Comparison of ENCODE assay signal across 1 cellular context in the genomic region with DNA sequence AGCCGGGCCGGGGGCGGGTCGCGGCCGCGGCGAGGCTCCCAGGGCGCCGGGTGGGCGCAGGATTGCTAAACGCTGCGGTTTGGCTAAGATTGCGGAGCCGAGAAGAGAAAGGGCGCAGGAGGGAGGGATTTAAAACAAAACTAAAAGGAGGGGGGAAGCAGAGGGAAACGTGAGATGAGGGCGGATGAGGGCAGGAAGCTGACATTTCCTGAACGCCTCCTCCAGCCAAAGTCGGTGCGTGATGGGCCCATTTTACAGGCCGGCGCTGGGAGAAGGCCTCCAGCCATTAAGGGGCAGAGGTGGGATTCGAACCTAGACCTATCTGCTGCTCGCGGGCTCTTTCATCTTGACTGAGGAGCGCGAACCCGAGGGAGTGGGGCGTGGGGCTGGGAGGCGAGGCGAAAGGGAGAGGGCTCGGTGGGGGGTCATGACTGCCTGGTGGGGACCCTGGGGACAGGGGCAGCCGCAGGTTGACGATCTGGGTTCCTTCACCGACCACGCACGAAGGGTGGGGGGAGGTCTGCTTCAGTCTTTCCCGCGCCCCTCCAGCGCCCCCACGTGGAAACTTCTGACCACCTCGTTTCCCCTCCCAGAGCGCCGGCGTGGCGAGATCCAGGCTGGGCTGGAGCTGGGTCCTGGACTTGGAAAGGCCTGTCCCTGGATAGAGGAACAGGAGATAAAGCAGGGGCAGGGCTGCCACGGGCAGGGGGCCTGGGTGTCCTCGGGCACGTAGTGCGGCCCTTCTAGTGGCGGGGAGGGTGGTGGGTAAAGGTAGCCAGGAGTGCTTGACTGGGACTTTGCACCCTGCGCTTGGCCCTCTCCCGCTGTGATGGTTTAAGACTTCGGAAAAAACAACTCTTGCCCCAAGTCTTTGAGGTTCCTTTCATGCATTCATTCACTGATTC.
A peak's percentile ranks its signal among the peaks of the same experiment; 100 is the strongest.
TF ChIP-seq lines count a peak whose summit lies in the region.

No MANE protein-coding gene starts in this region.

TF ChIP-seq in K562, 482 proteins besides CTCF, POLR2A, EP300 and RAD21 (continued from another document and continues in another):
- TF ChIP-seq, protein P1, sequence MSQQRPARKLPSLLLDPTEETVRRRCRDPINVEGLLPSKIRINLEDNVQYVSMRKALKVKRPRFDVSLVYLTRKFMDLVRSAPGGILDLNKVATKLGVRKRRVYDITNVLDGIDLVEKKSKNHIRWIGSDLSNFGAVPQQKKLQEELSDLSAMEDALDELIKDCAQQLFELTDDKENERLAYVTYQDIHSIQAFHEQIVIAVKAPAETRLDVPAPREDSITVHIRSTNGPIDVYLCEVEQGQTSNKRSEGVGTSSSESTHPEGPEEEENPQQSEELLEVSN (IDR thresholded peaks at IDR 0.05; ENCODE audit: borderline replicate concordance in 1 of 2, extremely low read depth in 1 of 2, insufficient read depth in 1 of 2, insufficient read length in 1 of 2, low read depth in 1 of 2, low read length in 1 of 2, poor library complexity in 1 of 2, severe bottlenecking in 1 of 2) = peak; percentile 66 to 74
- TF ChIP-seq, protein P2, sequence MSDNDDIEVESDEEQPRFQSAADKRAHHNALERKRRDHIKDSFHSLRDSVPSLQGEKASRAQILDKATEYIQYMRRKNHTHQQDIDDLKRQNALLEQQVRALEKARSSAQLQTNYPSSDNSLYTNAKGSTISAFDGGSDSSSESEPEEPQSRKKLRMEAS (CRISPR knock-in tag; IDR thresholded peaks at IDR 0.05) = peak; percentile 47; the same call in 1 of the 2 replicates
- TF ChIP-seq MAZ (CRISPR knock-in tag; conservative IDR thresholded peaks at IDR 0.05 in 1 of 2, IDR thresholded peaks at IDR 0.05 in 1 of 2) (peak; percentile 66 to 88), MYBL2 (IDR thresholded peaks at IDR 0.05; ENCODE audit: low read depth) (no peak), MYBL2 (CRISPR knock-in tag; IDR thresholded peaks at IDR 0.05; ENCODE audit: borderline replicate concordance) (no peak), MYC (IDR thresholded peaks at IDR 0.05; ENCODE audit: low read depth, low read length) (peak; percentile 57), MYC (CRISPR knock-in tag; IDR thresholded peaks at IDR 0.05; ENCODE audit: borderline replicate concordance, low read depth) (0 out of 2 replicates have a peak, but pooled peaks have one; percentile 50), NCOA2 (IDR thresholded peaks at IDR 0.05; ENCODE audit: partially characterized antibody in 2 of 2) (no peak), ATF7 (IDR thresholded peaks at IDR 0.05) (0 out of 2 replicates have a peak, but pooled peaks have one; percentile 26), L3MBTL2 (IDR thresholded peaks at IDR 0.05) (peak; percentile 44; the same call in 1 of the 2 replicates), POLR2G (IDR thresholded peaks at IDR 0.05; ENCODE audit: low read depth, low read length) (peak; percentile 71), BRD9 (IDR thresholded peaks at IDR 0.05; ENCODE audit: low read depth, partially characterized antibody) (peak; percentile 63), KDM5B (IDR thresholded peaks at IDR 0.05; ENCODE audit: insufficient replicate concordance, low read depth, low read length) (peak; percentile 26), ILK (tag; IDR thresholded peaks at IDR 0.05; ENCODE audit: borderline replicate concordance, low read depth) (no peak), MCM7 (IDR thresholded peaks at IDR 0.05) (no peak)
- TF ChIP-seq, protein P3, sequence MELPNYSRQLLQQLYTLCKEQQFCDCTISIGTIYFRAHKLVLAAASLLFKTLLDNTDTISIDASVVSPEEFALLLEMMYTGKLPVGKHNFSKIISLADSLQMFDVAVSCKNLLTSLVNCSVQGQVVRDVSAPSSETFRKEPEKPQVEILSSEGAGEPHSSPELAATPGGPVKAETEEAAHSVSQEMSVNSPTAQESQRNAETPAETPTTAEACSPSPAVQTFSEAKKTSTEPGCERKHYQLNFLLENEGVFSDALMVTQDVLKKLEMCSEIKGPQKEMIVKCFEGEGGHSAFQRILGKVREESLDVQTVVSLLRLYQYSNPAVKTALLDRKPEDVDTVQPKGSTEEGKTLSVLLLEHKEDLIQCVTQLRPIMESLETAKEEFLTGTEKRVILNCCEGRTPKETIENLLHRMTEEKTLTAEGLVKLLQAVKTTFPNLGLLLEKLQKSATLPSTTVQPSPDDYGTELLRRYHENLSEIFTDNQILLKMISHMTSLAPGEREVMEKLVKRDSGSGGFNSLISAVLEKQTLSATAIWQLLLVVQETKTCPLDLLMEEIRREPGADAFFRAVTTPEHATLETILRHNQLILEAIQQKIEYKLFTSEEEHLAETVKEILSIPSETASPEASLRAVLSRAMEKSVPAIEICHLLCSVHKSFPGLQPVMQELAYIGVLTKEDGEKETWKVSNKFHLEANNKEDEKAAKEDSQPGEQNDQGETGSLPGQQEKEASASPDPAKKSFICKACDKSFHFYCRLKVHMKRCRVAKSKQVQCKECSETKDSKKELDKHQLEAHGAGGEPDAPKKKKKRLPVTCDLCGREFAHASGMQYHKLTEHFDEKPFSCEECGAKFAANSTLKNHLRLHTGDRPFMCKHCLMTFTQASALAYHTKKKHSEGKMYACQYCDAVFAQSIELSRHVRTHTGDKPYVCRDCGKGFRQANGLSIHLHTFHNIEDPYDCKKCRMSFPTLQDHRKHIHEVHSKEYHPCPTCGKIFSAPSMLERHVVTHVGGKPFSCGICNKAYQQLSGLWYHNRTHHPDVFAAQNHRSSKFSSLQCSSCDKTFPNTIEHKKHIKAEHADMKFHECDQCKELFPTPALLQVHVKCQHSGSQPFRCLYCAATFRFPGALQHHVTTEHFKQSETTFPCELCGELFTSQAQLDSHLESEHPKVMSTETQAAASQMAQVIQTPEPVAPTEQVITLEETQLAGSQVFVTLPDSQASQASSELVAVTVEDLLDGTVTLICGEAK (IDR thresholded peaks at IDR 0.05) = peak; percentile 37
- TF ChIP-seq, protein P3 (CRISPR knock-in tag; IDR thresholded peaks at IDR 0.05) = no peak
- TF ChIP-seq, protein P4, sequence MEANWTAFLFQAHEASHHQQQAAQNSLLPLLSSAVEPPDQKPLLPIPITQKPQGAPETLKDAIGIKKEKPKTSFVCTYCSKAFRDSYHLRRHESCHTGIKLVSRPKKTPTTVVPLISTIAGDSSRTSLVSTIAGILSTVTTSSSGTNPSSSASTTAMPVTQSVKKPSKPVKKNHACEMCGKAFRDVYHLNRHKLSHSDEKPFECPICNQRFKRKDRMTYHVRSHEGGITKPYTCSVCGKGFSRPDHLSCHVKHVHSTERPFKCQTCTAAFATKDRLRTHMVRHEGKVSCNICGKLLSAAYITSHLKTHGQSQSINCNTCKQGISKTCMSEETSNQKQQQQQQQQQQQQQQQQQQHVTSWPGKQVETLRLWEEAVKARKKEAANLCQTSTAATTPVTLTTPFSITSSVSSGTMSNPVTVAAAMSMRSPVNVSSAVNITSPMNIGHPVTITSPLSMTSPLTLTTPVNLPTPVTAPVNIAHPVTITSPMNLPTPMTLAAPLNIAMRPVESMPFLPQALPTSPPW (CRISPR knock-in tag; IDR thresholded peaks at IDR 0.05) = peak; percentile 62
- TF ChIP-seq, protein P5, sequence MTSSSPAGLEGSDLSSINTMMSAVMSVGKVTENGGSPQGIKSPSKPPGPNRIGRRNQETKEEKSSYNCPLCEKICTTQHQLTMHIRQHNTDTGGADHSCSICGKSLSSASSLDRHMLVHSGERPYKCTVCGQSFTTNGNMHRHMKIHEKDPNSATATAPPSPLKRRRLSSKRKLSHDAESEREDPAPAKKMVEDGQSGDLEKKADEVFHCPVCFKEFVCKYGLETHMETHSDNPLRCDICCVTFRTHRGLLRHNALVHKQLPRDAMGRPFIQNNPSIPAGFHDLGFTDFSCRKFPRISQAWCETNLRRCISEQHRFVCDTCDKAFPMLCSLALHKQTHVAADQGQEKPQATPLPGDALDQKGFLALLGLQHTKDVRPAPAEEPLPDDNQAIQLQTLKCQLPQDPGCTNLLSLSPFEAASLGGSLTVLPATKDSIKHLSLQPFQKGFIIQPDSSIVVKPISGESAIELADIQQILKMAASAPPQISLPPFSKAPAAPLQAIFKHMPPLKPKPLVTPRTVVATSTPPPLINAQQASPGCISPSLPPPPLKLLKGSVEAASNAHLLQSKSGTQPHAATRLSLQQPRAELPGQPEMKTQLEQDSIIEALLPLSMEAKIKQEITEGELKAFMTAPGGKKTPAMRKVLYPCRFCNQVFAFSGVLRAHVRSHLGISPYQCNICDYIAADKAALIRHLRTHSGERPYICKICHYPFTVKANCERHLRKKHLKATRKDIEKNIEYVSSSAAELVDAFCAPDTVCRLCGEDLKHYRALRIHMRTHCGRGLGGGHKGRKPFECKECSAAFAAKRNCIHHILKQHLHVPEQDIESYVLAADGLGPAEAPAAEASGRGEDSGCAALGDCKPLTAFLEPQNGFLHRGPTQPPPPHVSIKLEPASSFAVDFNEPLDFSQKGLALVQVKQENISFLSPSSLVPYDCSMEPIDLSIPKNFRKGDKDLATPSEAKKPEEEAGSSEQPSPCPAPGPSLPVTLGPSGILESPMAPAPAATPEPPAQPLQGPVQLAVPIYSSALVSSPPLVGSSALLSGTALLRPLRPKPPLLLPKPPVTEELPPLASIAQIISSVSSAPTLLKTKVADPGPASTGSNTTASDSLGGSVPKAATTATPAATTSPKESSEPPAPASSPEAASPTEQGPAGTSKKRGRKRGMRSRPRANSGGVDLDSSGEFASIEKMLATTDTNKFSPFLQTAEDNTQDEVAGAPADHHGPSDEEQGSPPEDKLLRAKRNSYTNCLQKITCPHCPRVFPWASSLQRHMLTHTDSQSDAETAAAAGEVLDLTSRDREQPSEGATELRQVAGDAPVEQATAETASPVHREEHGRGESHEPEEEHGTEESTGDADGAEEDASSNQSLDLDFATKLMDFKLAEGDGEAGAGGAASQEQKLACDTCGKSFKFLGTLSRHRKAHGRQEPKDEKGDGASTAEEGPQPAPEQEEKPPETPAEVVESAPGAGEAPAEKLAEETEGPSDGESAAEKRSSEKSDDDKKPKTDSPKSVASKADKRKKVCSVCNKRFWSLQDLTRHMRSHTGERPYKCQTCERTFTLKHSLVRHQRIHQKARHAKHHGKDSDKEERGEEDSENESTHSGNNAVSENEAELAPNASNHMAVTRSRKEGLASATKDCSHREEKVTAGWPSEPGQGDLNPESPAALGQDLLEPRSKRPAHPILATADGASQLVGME (CRISPR knock-in tag; IDR thresholded peaks at IDR 0.05) = no peak
- TF ChIP-seq, protein P6, sequence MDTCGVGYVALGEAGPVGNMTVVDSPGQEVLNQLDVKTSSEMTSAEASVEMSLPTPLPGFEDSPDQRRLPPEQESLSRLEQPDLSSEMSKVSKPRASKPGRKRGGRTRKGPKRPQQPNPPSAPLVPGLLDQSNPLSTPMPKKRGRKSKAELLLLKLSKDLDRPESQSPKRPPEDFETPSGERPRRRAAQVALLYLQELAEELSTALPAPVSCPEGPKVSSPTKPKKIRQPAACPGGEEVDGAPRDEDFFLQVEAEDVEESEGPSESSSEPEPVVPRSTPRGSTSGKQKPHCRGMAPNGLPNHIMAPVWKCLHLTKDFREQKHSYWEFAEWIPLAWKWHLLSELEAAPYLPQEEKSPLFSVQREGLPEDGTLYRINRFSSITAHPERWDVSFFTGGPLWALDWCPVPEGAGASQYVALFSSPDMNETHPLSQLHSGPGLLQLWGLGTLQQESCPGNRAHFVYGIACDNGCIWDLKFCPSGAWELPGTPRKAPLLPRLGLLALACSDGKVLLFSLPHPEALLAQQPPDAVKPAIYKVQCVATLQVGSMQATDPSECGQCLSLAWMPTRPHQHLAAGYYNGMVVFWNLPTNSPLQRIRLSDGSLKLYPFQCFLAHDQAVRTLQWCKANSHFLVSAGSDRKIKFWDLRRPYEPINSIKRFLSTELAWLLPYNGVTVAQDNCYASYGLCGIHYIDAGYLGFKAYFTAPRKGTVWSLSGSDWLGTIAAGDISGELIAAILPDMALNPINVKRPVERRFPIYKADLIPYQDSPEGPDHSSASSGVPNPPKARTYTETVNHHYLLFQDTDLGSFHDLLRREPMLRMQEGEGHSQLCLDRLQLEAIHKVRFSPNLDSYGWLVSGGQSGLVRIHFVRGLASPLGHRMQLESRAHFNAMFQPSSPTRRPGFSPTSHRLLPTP (IDR thresholded peaks at IDR 0.05; ENCODE audit: borderline replicate concordance, extremely low read depth, insufficient read length) = peak; percentile 83
- TF ChIP-seq, protein P7, sequence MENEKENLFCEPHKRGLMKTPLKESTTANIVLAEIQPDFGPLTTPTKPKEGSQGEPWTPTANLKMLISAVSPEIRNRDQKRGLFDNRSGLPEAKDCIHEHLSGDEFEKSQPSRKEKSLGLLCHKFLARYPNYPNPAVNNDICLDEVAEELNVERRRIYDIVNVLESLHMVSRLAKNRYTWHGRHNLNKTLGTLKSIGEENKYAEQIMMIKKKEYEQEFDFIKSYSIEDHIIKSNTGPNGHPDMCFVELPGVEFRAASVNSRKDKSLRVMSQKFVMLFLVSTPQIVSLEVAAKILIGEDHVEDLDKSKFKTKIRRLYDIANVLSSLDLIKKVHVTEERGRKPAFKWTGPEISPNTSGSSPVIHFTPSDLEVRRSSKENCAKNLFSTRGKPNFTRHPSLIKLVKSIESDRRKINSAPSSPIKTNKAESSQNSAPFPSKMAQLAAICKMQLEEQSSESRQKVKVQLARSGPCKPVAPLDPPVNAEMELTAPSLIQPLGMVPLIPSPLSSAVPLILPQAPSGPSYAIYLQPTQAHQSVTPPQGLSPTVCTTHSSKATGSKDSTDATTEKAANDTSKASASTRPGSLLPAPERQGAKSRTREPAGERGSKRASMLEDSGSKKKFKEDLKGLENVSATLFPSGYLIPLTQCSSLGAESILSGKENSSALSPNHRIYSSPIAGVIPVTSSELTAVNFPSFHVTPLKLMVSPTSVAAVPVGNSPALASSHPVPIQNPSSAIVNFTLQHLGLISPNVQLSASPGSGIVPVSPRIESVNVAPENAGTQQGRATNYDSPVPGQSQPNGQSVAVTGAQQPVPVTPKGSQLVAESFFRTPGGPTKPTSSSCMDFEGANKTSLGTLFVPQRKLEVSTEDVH (IDR thresholded peaks at IDR 0.05; ENCODE audit: low read depth, partially characterized antibody) = peak; percentile 87
